In the genomic region with DNA sequence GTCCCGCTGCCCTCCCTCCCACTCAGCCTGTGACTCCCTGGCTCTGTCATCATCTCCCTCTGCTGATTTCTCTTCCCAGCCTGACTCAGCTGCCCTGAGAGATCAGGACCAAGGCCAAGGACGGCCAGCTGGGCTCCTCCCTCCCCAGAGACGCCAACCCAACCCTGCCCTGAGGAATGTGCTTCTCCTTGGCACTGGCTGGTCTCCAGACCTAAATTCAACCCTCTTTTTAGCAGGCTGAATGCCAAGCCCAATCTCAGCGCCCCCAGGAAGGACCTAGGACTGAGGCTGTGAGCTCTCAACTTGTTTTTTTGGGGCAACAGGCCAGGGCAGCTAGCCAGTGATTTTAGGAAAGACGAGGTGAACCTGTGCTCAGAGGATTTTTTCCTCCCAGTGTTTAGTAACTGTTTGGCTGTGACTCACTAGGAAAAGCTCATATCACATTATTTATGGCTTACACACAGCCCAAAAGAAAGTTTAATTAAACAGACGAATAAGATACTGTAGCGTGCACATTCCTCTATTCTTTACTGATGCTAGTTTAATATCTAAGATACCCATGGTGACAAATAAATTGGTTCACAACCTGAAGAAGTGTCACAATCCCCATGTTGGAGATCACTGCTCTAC, we compare ENCODE assay signal across 10 cellular contexts. TPM values are rescaled to one million over a fixed set of nuclear protein-coding genes. Genes with fewer than 3 reads are reported as not detected.
DNase-seq lines count a peak whose midpoint lies in the region; ATAC-seq and TF ChIP-seq lines count a peak whose summit lies in the region.
"Had no signal": no experiment of that assay in that cellular context is flagged by ENCODE, and none has a peak within 500 bp of the region (broad histone marks: within the 10 kb centered on the region; RNA-seq: fewer than 3 reads in every experiment).

No MANE protein-coding gene starts in this region.

- 22 to 42% methylated on average over 7 of the region's 7 CpGs for WGBS in lung, 2 donors

- no peaks in the 10 kb centered on the region for H3K36me3 Mint-ChIP-seq in activated naive CD8-positive, alpha-beta T cell treated with anti-CD3 and anti-CD28 coated beads for 36 hours
- H3K36me3 Mint-ChIP-seq: CD4-positive, CD25-positive, alpha-beta regulatory T cell had no signal

- H3K27ac ChIP-seq in lung (ENCODE audit: low read depth in 1 of 2, low read length in 1 of 2) (no peak overlapping the region), WERI-Rb-1 (no peak overlapping the region)

- H3K36me3 ChIP-seq in lung (ENCODE audit: control insufficient read depth in 2 of 2, insufficient read depth in 2 of 2, low read length in 2 of 2) (no peaks in the 10 kb centered on the region), WERI-Rb-1 (no peaks in the 10 kb centered on the region)

- H3K4me1 ChIP-seq in lung (ENCODE audit: control insufficient read depth in 2 of 2, insufficient read depth in 2 of 2, low read length in 2 of 2) = peaks cover 0 to 5% of the 10 kb centered on the region in 2 donors

- peaks cover 0 to 1% of the 10 kb centered on the region in 2 donors for H3K9me3 ChIP-seq in lung (ENCODE audit: control insufficient read depth in 2 of 2, insufficient read depth in 1 of 2, low read length in 1 of 2)
- H3K9me3 ChIP-seq in WERI-Rb-1 (ENCODE audit: severe bottlenecking) = no peaks in the 10 kb centered on the region

- H3K4me3 ChIP-seq in lung (no peak overlapping the region), WERI-Rb-1 (ENCODE audit: low read depth, low read length) (no peak overlapping the region)

- H3K27me3 Mint-ChIP-seq in activated naive CD8-positive, alpha-beta T cell treated with anti-CD3 and anti-CD28 coated beads for 36 hours = peaks cover 69% of the 10 kb centered on the region

- H3K27ac Mint-ChIP-seq in activated naive CD8-positive, alpha-beta T cell treated with anti-CD3 and anti-CD28 coated beads for 36 hours = no peak overlapping the region
- H3K27ac Mint-ChIP-seq: CD4-positive, CD25-positive, alpha-beta regulatory T cell had no signal

- no peaks in the 10 kb centered on the region for H3K4me1 Mint-ChIP-seq in activated naive CD8-positive, alpha-beta T cell treated with anti-CD3 and anti-CD28 coated beads for 36 hours

- H3K9me3 Mint-ChIP-seq in activated naive CD8-positive, alpha-beta T cell treated with anti-CD3 and anti-CD28 coated beads for 36 hours = peaks cover 1% of the 10 kb centered on the region

- peak; percentile 78 for ATAC-seq in lung (ENCODE audit: insufficient read depth, low FRiP score)

- no peak overlapping the region for H3K4me3 Mint-ChIP-seq in activated naive CD8-positive, alpha-beta T cell treated with anti-CD3 and anti-CD28 coated beads for 36 hours
- H3K4me3 Mint-ChIP-seq: CD4-positive, CD25-positive, alpha-beta regulatory T cell had no signal

- DNase-seq in COLO829 (ENCODE audit: low spot score) (peak; percentile 51), NCI-H226 (peak; percentile 94), dedifferentiated amniotic fluid mesenchymal stem cell (ENCODE audit: extremely low spot score) (peak; percentile 54), lung (ENCODE audit: low spot score) (peak; percentile 85), NCI-H1048 (lab: John Stamatoyannopoulos, UW) (no peak), WERI-Rb-1 (no peak)
- no peak for DNase-seq in activated naive CD4-positive, alpha-beta T cell treated with anti-CD3 and anti-CD28 coated beads, Interleukin-2, amount 50 U/mL, for 16 hours
- DNase-seq in activated naive CD8-positive, alpha-beta T cell treated with anti-CD3 and anti-CD28 coated beads for 36 hours = no peak
- DNase-seq: CD4-positive, CD25-positive, alpha-beta regulatory T cell; KBM-7 had no signal

- H3K27me3 ChIP-seq in lung (ENCODE audit: control insufficient read depth, insufficient read depth) = no peaks in the 10 kb centered on the region
- no peaks in the 10 kb centered on the region for H3K27me3 ChIP-seq in WERI-Rb-1 (ENCODE audit: insufficient read depth, low read depth, severe bottlenecking)

- TF ChIP-seq CTCF in lung (IDR thresholded peaks at IDR 0.05; ENCODE audit: control extremely low read depth, extremely low read depth) = no peak
- TF ChIP-seq CTCF in WERI-Rb-1 (IDR thresholded peaks at IDR 0.05; ENCODE audit: low read depth, low read length) = no peak

RNA-seq across cellular contexts. Expression of gene IGFL1, which starts 7.4 kb away (rescaled TPM):
- not detected for total RNA-seq in lung
- not detected for polyA plus RNA-seq in lung
- not detected for total RNA-seq in activated naive CD8-positive, alpha-beta T cell treated with anti-CD3 and anti-CD28 coated beads for 36 hours
- total RNA-seq: CD4-positive, CD25-positive, alpha-beta regulatory T cell had no signal
- polyA plus RNA-seq: CD4-positive, CD25-positive, alpha-beta regulatory T cell had no signal

Comparison
In these comparisons a context has a peak if more than half of its experiments do, and no peak if none do; other contexts are left out.
1. DNase-seq: peak in COLO829 (single experiment), NCI-H226 (single experiment), dedifferentiated amniotic fluid mesenchymal stem cell (single experiment) and lung (single experiment); none in activated naive CD4-positive, alpha-beta T cell treated with anti-CD3 and anti-CD28 coated beads, Interleukin-2, amount 50 U/mL, for 16 hours (single experiment), NCI-H1048 (single experiment), WERI-Rb-1 (single experiment) and activated naive CD8-positive, alpha-beta T cell treated with anti-CD3 and anti-CD28 coated beads for 36 hours (single experiment).